17 cellular contexts compared by ENCODE assay signal in the genomic region with DNA sequence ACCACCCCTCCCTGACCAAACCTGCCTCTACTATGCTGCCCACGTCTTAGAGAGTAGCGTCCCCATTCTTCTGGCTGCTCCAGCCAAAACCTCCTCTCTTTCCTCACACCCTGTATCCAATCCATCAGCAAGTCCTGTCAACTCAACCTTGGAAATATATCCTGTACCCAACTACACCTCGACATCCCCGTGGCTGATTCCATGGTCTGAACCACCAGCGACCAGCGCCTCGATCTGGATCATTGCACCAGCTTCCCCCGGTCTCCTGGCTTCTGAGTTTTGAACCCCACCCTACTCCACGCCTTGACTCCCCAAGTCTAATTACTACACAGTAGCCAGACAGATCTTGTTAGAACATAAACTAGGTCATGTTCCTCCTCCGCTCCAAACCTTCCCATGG. TPM values are rescaled to one million over a fixed set of nuclear protein-coding genes. Genes with fewer than 3 reads are reported as not detected.
DNase-seq lines count a peak whose midpoint lies in the region; ATAC-seq and TF ChIP-seq lines count a peak whose summit lies in the region.
"Had no signal": no experiment of that assay in that cellular context is flagged by ENCODE, and none has a peak within 500 bp of the region (broad histone marks: within the 10 kb centered on the region; RNA-seq: fewer than 3 reads in every experiment).

No MANE protein-coding gene starts in this region.

- no peak for ATAC-seq in HG03521 (IDR thresholded peaks at IDR 0.05; ENCODE audit: unreplicated experiment)

- H3K36me3 Mint-ChIP-seq in brain = no peaks in the 10 kb centered on the region
- H3K36me3 Mint-ChIP-seq in nephron progenitor cell (ENCODE audit: low read depth) = peaks cover 4% of the 10 kb centered on the region

- H3K4me3 ChIP-seq in BLaER1 = no peak overlapping the region

- TF ChIP-seq CTCF in 22Rv1 (IDR thresholded peaks at IDR 0.05) (no peak), brain (conservative IDR thresholded peaks at IDR 0.05) (no peak), nephron progenitor cell (IDR thresholded peaks at IDR 0.05) (no peak), GM10266 (IDR thresholded peaks at IDR 0.05; ENCODE audit: control insufficient read depth, insufficient read depth, low read depth, missing control alignments) (no peak)

- no peaks in the 10 kb centered on the region for H3K9me3 ChIP-seq in BLaER1

- H3K27ac Mint-ChIP-seq in brain = peak overlapping the region in 3 of 5 experiments; percentile 10 to 60 (median 31)
- peak overlapping the region; percentile 12 for H3K27ac Mint-ChIP-seq in nephron progenitor cell
- H3K27ac Mint-ChIP-seq: HFFc6 had no signal

- H3K27ac ChIP-seq in 22Rv1 (peak overlapping the region; percentile 26; the same call in 1 of the 2 replicates), BLaER1 (no peak overlapping the region)
- H3K27ac ChIP-seq: HL-60 had no signal

- no peaks in the 10 kb centered on the region for H3K27me3 ChIP-seq in BLaER1

- H3K9me3 Mint-ChIP-seq in brain (no peaks in the 10 kb centered on the region), nephron progenitor cell (no peaks in the 10 kb centered on the region)
- H3K9me3 Mint-ChIP-seq: HFFc6 had no signal

- peaks cover 33% of the 10 kb centered on the region for H3K4me1 Mint-ChIP-seq in brain
- peaks cover 36% of the 10 kb centered on the region for H3K4me1 Mint-ChIP-seq in nephron progenitor cell

- no peak overlapping the region for H3K4me3 Mint-ChIP-seq in brain
- H3K4me3 Mint-ChIP-seq in nephron progenitor cell = no peak overlapping the region
- H3K4me3 Mint-ChIP-seq: HFFc6 had no signal

- 0 out of 2 replicates have a peak overlapping the region, but pooled peaks have one; percentile 56 for H3K4me2 ChIP-seq in BLaER1

- H3K9ac ChIP-seq in BLaER1 = no peak overlapping the region

- peaks cover 5% of the 10 kb centered on the region; the same call in 1 of the 2 replicates for H3K36me3 ChIP-seq in BLaER1

- H3K27me3 Mint-ChIP-seq in brain (peaks cover 4% of the 10 kb centered on the region), nephron progenitor cell (ENCODE audit: low read depth, poor library complexity) (peaks cover 9% of the 10 kb centered on the region)

- H4K20me1 ChIP-seq in BLaER1 = no peaks in the 10 kb centered on the region

- DNase-seq in nephron progenitor cell (no peak), NCI-H345 (lab: John Stamatoyannopoulos, UW) (no peak), GM10266 (ENCODE audit: extremely low spot score) (no peak), GM19240 (ENCODE audit: insufficient read length, low spot score) (no peak)
- DNase-seq: Calu3, DMS 273 treated with DMSO at 0.1 percent for 48 hours, DMS79 treated with DMSO at 0.1 percent for 48 hours, EL, HCEC 1CT, HFFc6, IMR-90, KBM-7 had no signal

- H3K4me1 ChIP-seq in BLaER1 = peaks cover 46% of the 10 kb centered on the region

RNA-seq across cellular contexts. Expression of gene NRSN2, which starts 9.8 kb away (rescaled TPM):
- 185 TPM for polyA plus RNA-seq in brain (ENCODE audit: insufficient read depth, low read depth, low replicate concordance)

RNA-seq across cellular contexts. Expression of gene TRIB3, which starts 23.8 kb away (rescaled TPM):
- 28.7 TPM for polyA plus RNA-seq in brain (ENCODE audit: insufficient read depth, low read depth, low replicate concordance)

RNA-seq across cellular contexts. Expression of gene SOX12, which starts 31.4 kb away (rescaled TPM):
- polyA plus RNA-seq in brain (ENCODE audit: insufficient read depth, low read depth, low replicate concordance) = 38.3 TPM

RNA-seq across cellular contexts. Expression of gene RBCK1, which starts 51.4 kb away (rescaled TPM):
- 63.0 TPM for polyA plus RNA-seq in brain (ENCODE audit: insufficient read depth, low read depth, low replicate concordance)

RNA-seq across cellular contexts. Expression of gene ZCCHC3, which starts 59.4 kb away (rescaled TPM):
- 19.7 TPM for polyA plus RNA-seq in brain (ENCODE audit: insufficient read depth, low read depth, low replicate concordance)
